Comparison of ENCODE assay signal across 13 cellular contexts in genomic region chr20:50136822-50137599, GRCh38. TPM values are rescaled to one million over a fixed set of nuclear protein-coding genes. Genes with fewer than 3 reads are reported as not detected.
DNase-seq lines count a peak whose midpoint lies in the region; ATAC-seq and TF ChIP-seq lines count a peak whose summit lies in the region.
"Had no signal": no experiment of that assay in that cellular context is flagged by ENCODE, and none has a peak within 500 bp of the region (broad histone marks: within the 10 kb centered on the region; RNA-seq: fewer than 3 reads in every experiment).

No MANE protein-coding gene starts in this region.

- intact Hi-C loops in spleen (cut with DNase I; ENCODE audit: low total_unique reads), result no loop called here

- TF ChIP-seq CTCF in HEK293 (tag by site-specific recombination; IDR thresholded peaks at IDR 0.05) (no peak), fibroblast of lung (conservative IDR thresholded peaks at IDR 0.05 in 1 of 2, IDR thresholded peaks at IDR 0.05 in 1 of 2; ENCODE audit: low read depth in 1 of 2, low read length in 2 of 2) (no peak), spleen (IDR thresholded peaks at IDR 0.05 in 8 of 11, conservative IDR thresholded peaks at IDR 0.05 in 3 of 11) (no peak)

- H3K36me3 ChIP-seq in HEK293 (ENCODE audit: control insufficient read depth in 2 of 2, insufficient read depth in 1 of 2, low read length in 2 of 2) (peaks cover 7 to 84% of the 10 kb centered on the region in 2 experiments; a peak in 2 of 3 replicates), fibroblast of lung (ENCODE audit: control insufficient read depth, insufficient read depth, low read length) (peaks cover 19% of the 10 kb centered on the region), spleen (peaks cover 0 to 99% (median 17%) of the 10 kb centered on the region in 6 donors)
- H3K36me3 ChIP-seq: prostate gland had no signal

- H2AFZ ChIP-seq in fibroblast of lung (ENCODE audit: low read length), result no peak overlapping the region

- H3K4me3 ChIP-seq in HEK293 (ENCODE audit: low read depth, low read length), result no peak overlapping the region
- no peak overlapping the region for H3K4me3 ChIP-seq in fibroblast of lung (replicated peaks in 1 of 4; ENCODE audit: control extremely low read depth in 1 of 4, insufficient read depth in 1 of 4, low read depth in 3 of 4, low read length in 4 of 4)
- H3K4me3 ChIP-seq in spleen, result no peak overlapping the region
- H3K4me3 ChIP-seq: prostate gland had no signal

- no peak overlapping the region for H3K4me2 ChIP-seq in fibroblast of lung (ENCODE audit: extremely low read depth, insufficient read depth, low read length)

- whole genome bisulfite sequencing in spleen, 5 donors, result 92 to 96% (median 94%) methylated on average over 13 to 15 of the region's 15 CpGs

- peak overlapping the region; percentile 13 for H3K9ac ChIP-seq in fibroblast of lung (ENCODE audit: insufficient read depth, low read length)

- peak; percentile 32 for DNase-seq in T1000 (lab: John Stamatoyannopoulos, UW)
- peak in 1 of 2 donors; percentile 47 for DNase-seq in fibroblast of lung (ENCODE audit: low read depth in 2 of 2)
- no peak for DNase-seq in spleen
- no peak for DNase-seq in DMS153 treated with DMSO at 0.1 percent for 48 hours (lab: John Stamatoyannopoulos, UW; ENCODE audit: unreplicated experiment)
- DNase-seq: activated CD4-positive, CD25-positive, alpha-beta regulatory T cell treated with anti-CD3 and anti-CD28 coated beads, Interleukin-2, amount 50 U/mL, for 72 hours; cerebellar nuclear complex; GF-D8; Karpas-422; NK-92 treated with Interleukin-12 subunit alpha and Interleukin-12 subunit beta, amount 100 ng/mL, for 24 hours had no signal

- no peak for TF ChIP-seq POLR2A in spleen (IDR thresholded peaks at IDR 0.05)

- ATAC-seq in HG02763 (IDR thresholded peaks at IDR 0.05; ENCODE audit: unreplicated experiment) (no peak), GM21447 (IDR thresholded peaks at IDR 0.05; ENCODE audit: unreplicated experiment) (no peak)

- CTCF ChIA-PET in HEK293 (lab: Yijun Ruan, JAX), result interaction anchor here (1.1 kb wide), 1 partner anchor 16 kb away, joined by 3 read pairs; no protein-coding TSS in a partner anchor

- POLR2A ChIA-PET in HEK293 (lab: Yijun Ruan, JAX), result interaction anchor here (0.6 to 0.7 kb wide), 2 partner anchors 21 to 1139 kb away, joined by 3 read pairs; no protein-coding TSS in a partner anchor

- H3K79me2 ChIP-seq in fibroblast of lung (ENCODE audit: control insufficient read depth, insufficient read depth, low read length), result peaks cover 64% of the 10 kb centered on the region

- H3K4me1 ChIP-seq in HEK293 (ENCODE audit: control insufficient read depth, insufficient read depth, low read length), result no peaks in the 10 kb centered on the region
- peaks cover 31% of the 10 kb centered on the region for H3K4me1 ChIP-seq in fibroblast of lung (ENCODE audit: control insufficient read depth, extremely low read depth, insufficient read depth, low read length)
- peaks cover 14 to 73% (median 49%) of the 10 kb centered on the region in 6 donors for H3K4me1 ChIP-seq in spleen

- H3K27me3 ChIP-seq in fibroblast of lung (ENCODE audit: control insufficient read depth, insufficient read depth, low read length), result no peaks in the 10 kb centered on the region
- no peaks in the 10 kb centered on the region for H3K27me3 ChIP-seq in spleen (replicated peaks in 1 of 7)

- no peak overlapping the region for H3K27ac ChIP-seq in HEK293 (ENCODE audit: extremely low read depth, low read depth, low read length)
- peak overlapping the region; percentile 69 for H3K27ac ChIP-seq in fibroblast of lung (ENCODE audit: insufficient read depth, low read length)
- peak overlapping the region in 6 of 8 donors; percentile 6 to 72 (median 64) for H3K27ac ChIP-seq in spleen

- H3K9me3 ChIP-seq in HEK293 (ENCODE audit: control insufficient read depth, insufficient read depth, low read depth, low read length) (no peaks in the 10 kb centered on the region), fibroblast of lung (ENCODE audit: control insufficient read depth, insufficient read depth, low read depth, low read length) (no peaks in the 10 kb centered on the region), spleen (no peaks in the 10 kb centered on the region)
- H3K9me3 ChIP-seq: prostate gland had no signal

- no peaks in the 10 kb centered on the region for H4K20me1 ChIP-seq in fibroblast of lung (ENCODE audit: control insufficient read depth, extremely low read depth, insufficient read depth, low read length)

TF ChIP-seq in HEK293, 187 proteins besides CTCF, POLR2A, EP300 and RAD21 (continues in another document):
- TF ChIP-seq ZNF548 (tag by site-specific recombination; IDR thresholded peaks at IDR 0.05), result no peak
- TF ChIP-seq ZNF292 (tag by site-specific recombination; IDR thresholded peaks at IDR 0.05; ENCODE audit: borderline replicate concordance, low read depth), result no peak
- TF ChIP-seq ZNF785 (tag by site-specific recombination; IDR thresholded peaks at IDR 0.05), result no peak
- TF ChIP-seq ZNF629 (tag by site-specific recombination; IDR thresholded peaks at IDR 0.05), result 0 out of 2 replicates have a peak, but pooled peaks have one; percentile 17
- no peak for TF ChIP-seq ZNF132 (tag by site-specific recombination; IDR thresholded peaks at IDR 0.05; ENCODE audit: borderline replicate concordance)
- TF ChIP-seq ZNF423 (tag by site-specific recombination; IDR thresholded peaks at IDR 0.05), result no peak
- TF ChIP-seq ZNF248 (tag by site-specific recombination; IDR thresholded peaks at IDR 0.05), result no peak
- no peak for TF ChIP-seq PBX3 (CRISPR knock-in tag; IDR thresholded peaks at IDR 0.05)
- TF ChIP-seq ZNF24 (tag by site-specific recombination; IDR thresholded peaks at IDR 0.05), result no peak
- TF ChIP-seq WT1 (tag by site-specific recombination; IDR thresholded peaks at IDR 0.05), result 0 out of 2 replicates have a peak, but pooled peaks have one; percentile 35
- no peak for TF ChIP-seq ZNF354C (tag by site-specific recombination; IDR thresholded peaks at IDR 0.05; ENCODE audit: borderline replicate concordance, low read depth)
- no peak for TF ChIP-seq BCL11B (tag by site-specific recombination; IDR thresholded peaks at IDR 0.05; ENCODE audit: low read depth)
- no peak for TF ChIP-seq ATF2 (tag by site-specific recombination; IDR thresholded peaks at IDR 0.05; ENCODE audit: low read depth)
- no peak for TF ChIP-seq KLF9 (tag by site-specific recombination; IDR thresholded peaks at IDR 0.05; ENCODE audit: low read depth)

RNA-seq across cellular contexts. Expression of gene PEDS1, which starts 16.5 kb away (rescaled TPM):
- total RNA-seq in fibroblast of lung (7.2 and 8.3 TPM in 2 replicates), spleen (10 to 100 TPM; 15.3 to 24.8 (median 20.3) TPM)
- polyA plus RNA-seq in fibroblast of lung (41.1 and 56.9 TPM in 2 replicates), spleen (10 to 100 TPM in 2 of 3 donors, 1 to 10 TPM in 1; 9.6 to 14.3 (median 12.2) TPM)
- 33.2 and 52.3 TPM in 2 replicates for polyA plus RNA-seq in fibroblast of lung (2012)
- 107 and 139 TPM in 2 replicates for polyA minus RNA-seq in fibroblast of lung (ENCODE audit: low replicate concordance)

RNA-seq across cellular contexts. Expression of gene UBE2V1, which starts 24.1 kb away (rescaled TPM):
- total RNA-seq in fibroblast of lung (31.7 and 33.4 TPM in 2 replicates), spleen (100 to 1,000 TPM; 110 to 140 (median 131) TPM)
- polyA plus RNA-seq in fibroblast of lung (193 and 217 TPM in 2 replicates), spleen (10 to 100 TPM; 62.3 to 76.9 (median 69.5) TPM)
- 148 and 150 TPM in 2 replicates for polyA plus RNA-seq in fibroblast of lung (2012)
- 51.1 and 51.5 TPM in 2 replicates for polyA minus RNA-seq in fibroblast of lung (ENCODE audit: low replicate concordance)

RNA-seq across cellular contexts. Expression of gene CEBPB, which starts 53.6 kb away (rescaled TPM):
- total RNA-seq in fibroblast of lung (87.1 and 106 TPM in 2 replicates), spleen (100 to 1,000 TPM in 5 of 7 donors, 10 to 100 TPM in 2; 64.7 to 273 (median 145) TPM)
- polyA plus RNA-seq in fibroblast of lung (15.6 and 21.0 TPM in 2 replicates), spleen (10 to 100 TPM; 24.2 to 26.0 (median 25.3) TPM)
- polyA plus RNA-seq in fibroblast of lung (2012), result 41.0 and 47.6 TPM in 2 replicates
- 3.7 and 7.4 TPM in 2 replicates for polyA minus RNA-seq in fibroblast of lung (ENCODE audit: low replicate concordance)
